Comparison of ENCODE assay signal across 17 cellular contexts in the genomic region with DNA sequence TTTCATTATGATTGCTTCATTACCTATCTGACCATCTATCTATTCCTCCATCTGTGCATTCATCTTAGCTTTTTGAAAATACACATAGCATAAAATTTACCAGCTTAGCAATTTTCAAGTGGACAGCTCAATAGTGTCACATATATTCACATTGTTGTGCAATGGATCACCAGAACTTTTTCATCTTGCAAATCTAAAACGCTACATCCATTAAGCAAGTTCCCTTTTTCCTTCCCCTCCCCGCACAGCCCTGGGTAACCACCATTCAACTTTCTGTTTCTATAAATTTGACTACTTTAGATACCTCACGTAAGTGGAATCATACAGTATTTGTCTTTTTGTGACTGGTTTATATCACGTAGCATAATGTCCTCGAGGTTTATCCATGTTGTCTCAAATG.
A peak's percentile ranks its signal among the peaks of the same experiment; 100 is the strongest.
DNase-seq lines count a peak whose midpoint lies in the region; ATAC-seq and TF ChIP-seq lines count a peak whose summit lies in the region.
"Had no signal": no experiment of that assay in that cellular context is flagged by ENCODE, and none has a peak within 500 bp of the region (broad histone marks: within the 10 kb centered on the region; RNA-seq: fewer than 3 reads in every experiment).

No MANE protein-coding gene starts in this region.

- no peak for TF ChIP-seq CTCF in left lung (IDR thresholded peaks at IDR 0.05)
- TF ChIP-seq CTCF in body of pancreas (IDR thresholded peaks at IDR 0.05): no peak

- H3K27ac ChIP-seq in left lung (no peak overlapping the region), body of pancreas (no peak overlapping the region)

- H3K36me3 ChIP-seq in left lung (no peaks in the 10 kb centered on the region), body of pancreas (replicated peaks in 1 of 2; ENCODE audit: insufficient read depth in 1 of 2, low read depth in 2 of 2) (no peaks in the 10 kb centered on the region)

- H3K9me3 ChIP-seq in left lung (peaks cover 0 to 2% of the 10 kb centered on the region in 2 donors), body of pancreas (no peaks in the 10 kb centered on the region)

- DNase-seq in NAMALWA (ENCODE audit: low spot score) (peak; percentile 34), left lung (no peak), nucleus accumbens (lab: John Stamatoyannopoulos, UW) (no peak), body of pancreas (no peak), dedifferentiated amniotic fluid mesenchymal stem cell (ENCODE audit: extremely low spot score) (no peak)
- DNase-seq in stimulated activated naive CD8-positive, alpha-beta T cell treated with anti-CD3 and anti-CD28 coated beads, Interleukin-15, Interleukin-2, amounts not matched to agents 100 U/mL and 50 U/mL, for 24 hours: no peak
- DNase-seq: activated CD8-positive, alpha-beta T cell treated with anti-CD3 and anti-CD28 coated beads, Interleukin-2, amount 10 ng/mL, durations not matched to agents 7 days and 5 days; activated effector memory CD4-positive, alpha-beta T cell treated with anti-CD3 and anti-CD28 coated beads, Interleukin-2, amount 50 U/mL, for 16 hours; DMS79; natural killer cell; NCI-H2029 treated with DMSO at 0.1 percent for 48 hours; NCI-H69; retina; SHP77 had no signal

- TF ChIP-seq POLR2A in GM18505 (IDR thresholded peaks at IDR 0.05; ENCODE audit: borderline replicate concordance, extremely low read depth, insufficient read depth, insufficient read length) (no peak), body of pancreas (IDR thresholded peaks at IDR 0.05) (no peak)

- WGBS in body of pancreas, 2 donors: 59 to 75% methylated on average over 5 of the region's 5 CpGs

- peaks cover 0 to 26% of the 10 kb centered on the region in 2 donors for H3K4me1 ChIP-seq in left lung
- peaks cover 13% of the 10 kb centered on the region for H3K4me1 ChIP-seq in body of pancreas

- ATAC-seq in GM18505 (IDR thresholded peaks at IDR 0.05; ENCODE audit: unreplicated experiment): peak; percentile 36
- peak; percentile 55 for ATAC-seq in GM21529 (IDR thresholded peaks at IDR 0.05; ENCODE audit: unreplicated experiment)
- peak; percentile 7 for ATAC-seq in left lung
- ATAC-seq in body of pancreas: no peak
- no peak for ATAC-seq in stimulated activated naive CD8-positive, alpha-beta T cell treated with anti-CD3 and anti-CD28 coated beads, Interleukin-15, Interleukin-2, amounts not matched to agents 100 U/mL and 50 U/mL, for 24 hours
- ATAC-seq: activated CD8-positive, alpha-beta T cell treated with anti-CD3 and anti-CD28 coated beads, Interleukin-2, amount 10 ng/mL, durations not matched to agents 7 days and 5 days; esophagus mucosa; natural killer cell had no signal

- H3K27me3 ChIP-seq in left lung (no peaks in the 10 kb centered on the region), body of pancreas (no peaks in the 10 kb centered on the region)

- H3K4me3 ChIP-seq in left lung: no peak overlapping the region
- no peak overlapping the region for H3K4me3 ChIP-seq in body of pancreas

- intact Hi-C loops in left lung (cut with DNase I): no loop called here
- intact Hi-C loops in body of pancreas (cut with DNase I): no loop called here

Comparison
In these comparisons a context has a peak if more than half of its experiments do, and no peak if none do; other contexts are left out.
1. ATAC-seq: peak in GM18505 (single experiment), GM21529 (single experiment) and left lung (single experiment); none in body of pancreas (single experiment) and stimulated activated naive CD8-positive, alpha-beta T cell treated with anti-CD3 and anti-CD28 coated beads, Interleukin-15, Interleukin-2, amounts not matched to agents 100 U/mL and 50 U/mL, for 24 hours (single experiment).